ENCODE assay signal across 1 cellular context in the genomic region with DNA sequence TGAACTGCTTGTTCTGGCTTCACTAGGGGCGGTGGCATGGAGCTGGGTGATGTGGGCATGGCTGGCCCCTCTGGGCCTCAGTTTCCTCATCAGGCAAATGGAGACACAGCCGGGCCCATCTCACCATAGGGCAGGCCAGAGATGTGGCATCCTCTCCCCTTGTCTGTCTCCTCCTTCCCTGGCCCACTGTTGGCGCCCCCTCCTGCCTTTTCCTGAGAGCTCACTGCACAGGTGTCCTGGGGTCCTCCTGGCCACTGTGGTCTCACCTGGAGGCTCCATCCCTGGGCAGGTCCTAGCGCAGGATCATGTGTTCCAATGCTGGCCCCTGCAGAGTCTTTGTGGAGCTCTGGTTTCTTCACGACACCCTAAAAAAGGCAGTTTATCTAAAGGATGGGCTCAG.
TF ChIP-seq lines count a peak whose summit lies in the region.

No MANE protein-coding gene starts in this region.

TF ChIP-seq in WTC11, 78 proteins besides CTCF, POLR2A, EP300 and RAD21 (continued from another document):
- TF ChIP-seq, protein P1, sequence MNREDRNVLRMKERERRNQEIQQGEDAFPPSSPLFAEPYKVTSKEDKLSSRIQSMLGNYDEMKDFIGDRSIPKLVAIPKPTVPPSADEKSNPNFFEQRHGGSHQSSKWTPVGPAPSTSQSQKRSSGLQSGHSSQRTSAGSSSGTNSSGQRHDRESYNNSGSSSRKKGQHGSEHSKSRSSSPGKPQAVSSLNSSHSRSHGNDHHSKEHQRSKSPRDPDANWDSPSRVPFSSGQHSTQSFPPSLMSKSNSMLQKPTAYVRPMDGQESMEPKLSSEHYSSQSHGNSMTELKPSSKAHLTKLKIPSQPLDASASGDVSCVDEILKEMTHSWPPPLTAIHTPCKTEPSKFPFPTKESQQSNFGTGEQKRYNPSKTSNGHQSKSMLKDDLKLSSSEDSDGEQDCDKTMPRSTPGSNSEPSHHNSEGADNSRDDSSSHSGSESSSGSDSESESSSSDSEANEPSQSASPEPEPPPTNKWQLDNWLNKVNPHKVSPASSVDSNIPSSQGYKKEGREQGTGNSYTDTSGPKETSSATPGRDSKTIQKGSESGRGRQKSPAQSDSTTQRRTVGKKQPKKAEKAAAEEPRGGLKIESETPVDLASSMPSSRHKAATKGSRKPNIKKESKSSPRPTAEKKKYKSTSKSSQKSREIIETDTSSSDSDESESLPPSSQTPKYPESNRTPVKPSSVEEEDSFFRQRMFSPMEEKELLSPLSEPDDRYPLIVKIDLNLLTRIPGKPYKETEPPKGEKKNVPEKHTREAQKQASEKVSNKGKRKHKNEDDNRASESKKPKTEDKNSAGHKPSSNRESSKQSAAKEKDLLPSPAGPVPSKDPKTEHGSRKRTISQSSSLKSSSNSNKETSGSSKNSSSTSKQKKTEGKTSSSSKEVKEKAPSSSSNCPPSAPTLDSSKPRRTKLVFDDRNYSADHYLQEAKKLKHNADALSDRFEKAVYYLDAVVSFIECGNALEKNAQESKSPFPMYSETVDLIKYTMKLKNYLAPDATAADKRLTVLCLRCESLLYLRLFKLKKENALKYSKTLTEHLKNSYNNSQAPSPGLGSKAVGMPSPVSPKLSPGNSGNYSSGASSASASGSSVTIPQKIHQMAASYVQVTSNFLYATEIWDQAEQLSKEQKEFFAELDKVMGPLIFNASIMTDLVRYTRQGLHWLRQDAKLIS (CRISPR knock-in tag; IDR thresholded peaks at IDR 0.05; ENCODE audit: borderline replicate concordance) = no peak
- TF ChIP-seq ZNF416 (CRISPR knock-in tag; IDR thresholded peaks at IDR 0.05) = no peak
